17 cellular contexts compared by ENCODE assay signal in genomic region chr2:218555527-218555926, GRCh38. TPM values are rescaled to one million over a fixed set of nuclear protein-coding genes. Genes with fewer than 3 reads are reported as not detected.
A peak's percentile ranks its signal among the peaks of the same experiment; 100 is the strongest.
DNase-seq lines count a peak whose midpoint lies in the region; ATAC-seq, FAIRE-seq and TF ChIP-seq lines count a peak whose summit lies in the region.
"Had no signal": no experiment of that assay in that cellular context is flagged by ENCODE, and none has a peak within 500 bp of the region (broad histone marks: within the 10 kb centered on the region; RNA-seq: fewer than 3 reads in every experiment).

No MANE protein-coding gene starts in this region.

- H2BK15ac ChIP-seq in IMR-90 (ENCODE audit: low read depth, low read length), result no peak overlapping the region
- no peak overlapping the region for H2BK15ac ChIP-seq in H1 (ENCODE audit: low read length)

- H4K91ac ChIP-seq in IMR-90 (ENCODE audit: insufficient read depth, low read depth, low read length), result no peak overlapping the region
- no peak overlapping the region for H4K91ac ChIP-seq in H1 (replicated peaks; ENCODE audit: insufficient read length, low read length)

- H2BK120ac ChIP-seq in IMR-90 (ENCODE audit: low read depth, low read length) (no peak overlapping the region), H1 (replicated peaks; ENCODE audit: low read depth, low read length) (no peak overlapping the region)

- peaks cover 3% of the 10 kb centered on the region; the same call in 1 of the 2 replicates for H4K20me1 ChIP-seq in GM23338 (replicated peaks; ENCODE audit: insufficient read depth)
- no peaks in the 10 kb centered on the region for H4K20me1 ChIP-seq in IMR-90 (ENCODE audit: insufficient read depth, low read length)
- peaks cover 1 to 2% of the 10 kb centered on the region in 2 experiments for H4K20me1 ChIP-seq in H1 (replicated peaks in 1 of 2; ENCODE audit: control insufficient read depth in 1 of 2, insufficient read depth in 2 of 2, low read length in 2 of 2)
- H4K20me1 ChIP-seq in GM23248 (ENCODE audit: insufficient read depth), result no peaks in the 10 kb centered on the region

- no peaks in the 10 kb centered on the region for H3K9me2 ChIP-seq in GM23338 (ENCODE audit: insufficient read depth)
- H3K9me2 ChIP-seq in GM23248 (ENCODE audit: insufficient read depth), result no peaks in the 10 kb centered on the region

- peaks cover 3 to 11% of the 10 kb centered on the region in 2 experiments; a peak in 1 of 4 replicates for H3K79me1 ChIP-seq in IMR-90 (ENCODE audit: low read depth in 1 of 2, low read length in 2 of 2)
- no peaks in the 10 kb centered on the region for H3K79me1 ChIP-seq in H1 (ENCODE audit: low read depth, low read length)

- H3K56ac ChIP-seq in IMR-90 (ENCODE audit: extremely low read depth, insufficient read depth, low read length) (no peak overlapping the region), H1 (replicated peaks; ENCODE audit: insufficient read length, low read depth, low read length) (no peak overlapping the region)

- H3K27ac Mint-ChIP-seq in GM23338 (peak overlapping the region; percentile 36), memory B cell (peak overlapping the region; percentile 10)

- H3K18ac ChIP-seq in IMR-90 (ENCODE audit: low read depth, low read length) (no peak overlapping the region), H1 (ENCODE audit: extremely low read depth, low read length) (no peak overlapping the region; the same call in 1 of the 2 replicates)

- dilution Hi-C loops in IMR-90 (cut with HindIII; ENCODE audit: low sequenced_read_pairs, unreplicated experiment), result no loop called here

- H3F3A ChIP-seq in GM23338 (replicated peaks; ENCODE audit: low read depth) (no peaks in the 10 kb centered on the region; the same call in 1 of the 2 replicates), GM23248 (ENCODE audit: insufficient read depth) (peaks cover 18% of the 10 kb centered on the region)

- H3K9ac ChIP-seq in IMR-90 (ENCODE audit: low read depth, low read length), result no peak overlapping the region
- no peak overlapping the region for H3K9ac ChIP-seq in H1 (replicated peaks in 1 of 4; ENCODE audit: extremely low read depth in 1 of 4, low read depth in 3 of 4, low read length in 3 of 4)
- no peak overlapping the region for H3K9ac ChIP-seq in GM23248

- H3K27me3 Mint-ChIP-seq in GM23338 (ENCODE audit: insufficient read depth, low read depth, poor library complexity) (peaks cover 3% of the 10 kb centered on the region), memory B cell (no peaks in the 10 kb centered on the region)

- H3K79me2 ChIP-seq in GM23338 (replicated peaks; ENCODE audit: insufficient read depth), result 0 out of 2 replicates have a peak, but pooled peaks cover 7% of the 10 kb centered on the region
- 0 out of 4 replicates have a peak, but pooled peaks cover 0 to 9% of the 10 kb centered on the region in 2 experiments for H3K79me2 ChIP-seq in H1 (ENCODE audit: control insufficient read depth in 1 of 2, insufficient read depth in 2 of 2, low read length in 2 of 2)
- H3K79me2 ChIP-seq in GM23248 (ENCODE audit: insufficient read depth), result 0 out of 2 replicates have a peak, but pooled peaks cover 6% of the 10 kb centered on the region

- H3K27me3 ChIP-seq in GM23338 (ENCODE audit: insufficient read depth) (no peaks in the 10 kb centered on the region), IMR-90 (ENCODE audit: control insufficient read depth, insufficient read depth, low read length) (no peaks in the 10 kb centered on the region), H1 (replicated peaks in 1 of 4; ENCODE audit: control insufficient read depth in 3 of 4, extremely low read depth in 1 of 4, insufficient read depth in 3 of 4, low read length in 3 of 4) (no peaks in the 10 kb centered on the region), GM23248 (replicated peaks; ENCODE audit: insufficient read depth) (no peaks in the 10 kb centered on the region), adrenal gland (no peaks in the 10 kb centered on the region)
- H3K27me3 ChIP-seq: SJCRH30 had no signal

- H2BK12ac ChIP-seq in H1 (ENCODE audit: low read depth, low read length), result no peak overlapping the region

- H3K9me1 ChIP-seq in IMR-90 (ENCODE audit: insufficient read depth, low read length), result 0 out of 2 replicates have a peak, but pooled peaks cover 3% of the 10 kb centered on the region

- TF ChIP-seq CTCF in GM23338 (conservative IDR thresholded peaks at IDR 0.05; ENCODE audit: low read depth in 2 of 2), result no peak
- TF ChIP-seq CTCF in IMR-90 (conservative IDR thresholded peaks at IDR 0.05; ENCODE audit: low read depth, low read length), result no peak
- no peak for TF ChIP-seq CTCF in H1 (IDR thresholded peaks at IDR 0.05; ENCODE audit: control extremely low read depth in 1 of 3, insufficient read depth in 1 of 3, low read depth in 1 of 3, low read length in 3 of 3)
- no peak for TF ChIP-seq CTCF in adrenal gland (IDR thresholded peaks at IDR 0.05)

- H3K4me3 ChIP-seq in GM23338 (peak overlapping the region; percentile 6), IMR-90 (ENCODE audit: insufficient read depth, low read depth, low read length) (no peak overlapping the region), H1 (ENCODE audit: extremely low read depth in 1 of 4, insufficient read depth in 2 of 4, low read depth in 3 of 4, low read length in 4 of 4) (peak overlapping the region in 1 of 4 experiments; percentile 19; a peak in 1 of 8 replicates), GM23248 (no peak overlapping the region), adrenal gland (no peak overlapping the region)
- H3K4me3 ChIP-seq: SJCRH30 had no signal

- TF ChIP-seq RAD21 in IMR-90 (IDR thresholded peaks at IDR 0.05; ENCODE audit: low read length) (no peak), H1 (IDR thresholded peaks at IDR 0.05 in 1 of 2, conservative IDR thresholded peaks at IDR 0.05 in 1 of 2; ENCODE audit: low read depth in 2 of 2, low read length in 2 of 2) (no peak)

- H3K9me3 Mint-ChIP-seq in GM23338 (peaks cover 3% of the 10 kb centered on the region; the same call in 1 of the 3 replicates), memory B cell (no peaks in the 10 kb centered on the region)

- TF ChIP-seq POLR2A in IMR-90 (IDR thresholded peaks at IDR 0.05; ENCODE audit: low read depth, low read length), result no peak
- TF ChIP-seq POLR2A in H1 (IDR thresholded peaks at IDR 0.05; ENCODE audit: control extremely low read depth in 1 of 2, low read depth in 2 of 2, low read length in 2 of 2), result peak in 1 of 2 experiments; percentile 41; a peak in 1 of 3 replicates
- no peak for TF ChIP-seq POLR2A in adrenal gland (IDR thresholded peaks at IDR 0.05)

- H2AK5ac ChIP-seq in IMR-90 (ENCODE audit: low read depth, low read length), result no peak overlapping the region
- no peak overlapping the region for H2AK5ac ChIP-seq in H1 (ENCODE audit: low read depth, low read length)

- H3K27ac ChIP-seq in GM23338 (ENCODE audit: low read depth) (peak overlapping the region; percentile 6), IMR-90 (ENCODE audit: insufficient read depth, low read length) (no peak overlapping the region), H1 (ENCODE audit: low read depth, low read length) (no peak overlapping the region), GM23248 (no peak overlapping the region), adrenal gland (no peak overlapping the region)
- H3K27ac ChIP-seq: C4-2B, SJCRH30 had no signal

- intact Hi-C loops in IMR-90 (cut with micrococcal nuclease), result no loop called here
- intact Hi-C loops in adrenal gland (cut with DNase I), result no loop called here

- CTCF ChIA-PET in IMR-90 (lab: Yijun Ruan, JAX), result no interaction called here
- CTCF ChIA-PET in H1 (lab: Charles Lee; ENCODE audit: partially characterized antibody), result no interaction called here

- H3K4me1 ChIP-seq in GM23338 (ENCODE audit: insufficient read depth), result peaks cover 23% of the 10 kb centered on the region
- no peaks in the 10 kb centered on the region for H3K4me1 ChIP-seq in IMR-90 (ENCODE audit: control insufficient read depth, insufficient read depth, low read length)
- peaks cover 0 to 14% (median 0%) of the 10 kb centered on the region in 4 experiments; a peak in 3 of 7 replicates for H3K4me1 ChIP-seq in H1 (replicated peaks in 1 of 4; ENCODE audit: control insufficient read depth in 3 of 4, insufficient read depth in 4 of 4, low read length in 3 of 4)
- peaks cover 7% of the 10 kb centered on the region for H3K4me1 ChIP-seq in GM23248 (ENCODE audit: insufficient read depth)
- H3K4me1 ChIP-seq in adrenal gland (replicated peaks in 1 of 2), result peaks cover 0 to 19% of the 10 kb centered on the region in 2 donors
- H3K4me1 ChIP-seq: SJCRH30 had no signal

- peak overlapping the region; percentile 53 for H3K4me2 ChIP-seq in GM23338
- H3K4me2 ChIP-seq in IMR-90 (ENCODE audit: low read depth, low read length), result no peak overlapping the region
- peak overlapping the region; percentile 49 to 65 for H3K4me2 ChIP-seq in H1 (ENCODE audit: insufficient read depth in 1 of 2, low read depth in 2 of 2, low read length in 2 of 2)
- H3K4me2 ChIP-seq in GM23248 (ENCODE audit: unreplicated experiment), result no peak overlapping the region

- no peak overlapping the region for H2AK9ac ChIP-seq in IMR-90 (replicated peaks; ENCODE audit: low read depth, low read length, poor library complexity)

- no peak overlapping the region for H2BK20ac ChIP-seq in IMR-90 (ENCODE audit: low read depth, low read length)
- H2BK20ac ChIP-seq in H1 (ENCODE audit: low read length), result no peak overlapping the region

- peak overlapping the region; percentile 54 for H3K4me3 Mint-ChIP-seq in GM23338
- no peak overlapping the region for H3K4me3 Mint-ChIP-seq in memory B cell

- no peak overlapping the region for H4K8ac ChIP-seq in IMR-90 (ENCODE audit: low read depth in 2 of 2, low read length in 2 of 2)
- no peak overlapping the region for H4K8ac ChIP-seq in H1 (ENCODE audit: extremely low read depth, insufficient read depth, low read length)

- H2AFZ ChIP-seq in GM23338 (no peak overlapping the region), IMR-90 (replicated peaks; ENCODE audit: low read length, poor library complexity) (no peak overlapping the region), H1 (ENCODE audit: low read length) (no peak overlapping the region), GM23248 (no peak overlapping the region)

- H2BK5ac ChIP-seq in IMR-90 (ENCODE audit: low read depth, low read length, poor library complexity, severe bottlenecking) (no peak overlapping the region), H1 (ENCODE audit: low read depth, low read length) (no peak overlapping the region)

- H3K4ac ChIP-seq in IMR-90 (ENCODE audit: low read depth, low read length) (no peak overlapping the region), H1 (replicated peaks; ENCODE audit: insufficient read length, low read depth, low read length) (no peak overlapping the region)

- WGBS in IMR-90 (ENCODE audit: extremely low coverage in 2 of 2, insufficient read length in 1 of 2), 2 experiments, result 62% methylated on average over 1 of the region's 4 CpGs; no CpG with 5 or more reads in 1 of the 2 experiments
- 14% methylated on average over 4 of the region's 4 CpGs; no CpG with 5 or more reads in 1 of the 2 experiments for WGBS in H1 (ENCODE audit: extremely low coverage in 1 of 2, insufficient coverage in 1 of 2, insufficient read length in 1 of 2, insufficient replicate concordance in 2 of 2, low coverage in 1 of 2, low lambda C conversion rate in 2 of 2, missing lambda C conversion rate in 1 of 2), 2 experiments
- WGBS in GM23248 (ENCODE audit: low coverage in 1 of 2, low lambda C conversion rate in 2 of 2, missing lambda C conversion rate in 2 of 2), 2 experiments, result 92 to 95% methylated on average over 4 of the region's 4 CpGs
- WGBS in adrenal gland, 4 donors, result 88 to 92% (median 90%) methylated on average over 4 of the region's 4 CpGs

- H3K14ac ChIP-seq in IMR-90 (replicated peaks; ENCODE audit: low read depth, low read length) (no peak overlapping the region), H1 (ENCODE audit: insufficient read length) (no peak overlapping the region)

- POLR2A ChIA-PET in IMR-90 (lab: Charles Lee; ENCODE audit: unreplicated experiment), result no interaction called here
- POLR2A ChIA-PET in H1 (lab: Charles Lee; ENCODE audit: partially characterized antibody), result interaction anchor here (0.5 to 1.2 kb wide), 3 partner anchors 9 to 26 kb away, joined by 3 to 6 read pairs (median 4); partner anchors contain the start of gene USP37

- no peak for TF ChIP-seq EP300 in H1 (IDR thresholded peaks at IDR 0.05; ENCODE audit: borderline replicate concordance in 1 of 2, low read depth in 2 of 2, low read length in 2 of 2)

- no TSS peak for BruUV-seq in IMR-90 (replicated peaks; lab: Mats Ljungman, UMichigan)

- DNase-seq in GM23338 (ENCODE audit: low spot score) (peak; percentile 79), IMR-90 (no peak), H1 (ENCODE audit: low read depth in 1 of 2, low spot score in 2 of 2) (peak in 1 of 2 experiments; percentile 17), memory B cell (ENCODE audit: low spot score in 2 of 2) (no peak), GM23248 (no peak), hippocampal formation (lab: John Stamatoyannopoulos, UW) (no peak), adrenal gland (no peak)
- DNase-seq: DMS153, NCI-H1436, NCI-H2029 treated with DMSO at 0.1 percent for 48 hours, NCI-H2171 treated with DMSO at 0.1 percent for 48 hours, NCI-H748 treated with DMSO at 0.1 percent for 48 hours, PC-3, SJCRH30 had no signal

- FAIRE-seq in H1 (lab: Jason Lieb, UNC), result peak; percentile 78
- FAIRE-seq: H54 had no signal

- H3K36me3 ChIP-seq in GM23338 (ENCODE audit: insufficient read depth) (peaks cover 35% of the 10 kb centered on the region), IMR-90 (ENCODE audit: control insufficient read depth, insufficient read depth, low read length) (peaks cover 22% of the 10 kb centered on the region), H1 (ENCODE audit: control insufficient read depth in 2 of 4, insufficient read depth in 4 of 4, low read length in 3 of 4) (peaks cover 4 to 69% (median 31%) of the 10 kb centered on the region in 4 experiments; a peak in 7 of 8 replicates), GM23248 (ENCODE audit: low read depth) (peaks cover 48% of the 10 kb centered on the region), adrenal gland (replicated peaks in 1 of 2) (peaks cover 0 to 42% of the 10 kb centered on the region in 2 donors)

- no peaks in the 10 kb centered on the region; the same call in 1 of the 2 replicates for H3K23me2 ChIP-seq in H1 (ENCODE audit: low read depth, low read length)

- in situ Hi-C loops in IMR-90 (cut with MboI; ENCODE audit: low sequenced_read_pairs), result no loop called here
- in situ Hi-C loops in GM23248 (cut with MboI), result no loop called here

- H3K23ac ChIP-seq in IMR-90 (ENCODE audit: low read depth, low read length) (0 out of 2 replicates have a peak overlapping the region, but pooled peaks have one; percentile 4), H1 (ENCODE audit: insufficient read length) (no peak overlapping the region)

- H3K36me3 Mint-ChIP-seq in GM23338 (ENCODE audit: low read depth) (peaks cover 68% of the 10 kb centered on the region), memory B cell (peaks cover 24% of the 10 kb centered on the region)

- peak; percentile 100 for ATAC-seq in GM23338
- ATAC-seq in IMR-90 (ENCODE audit: low read depth), result no peak
- no peak for ATAC-seq in memory B cell (ENCODE audit: low read depth)
- ATAC-seq in HG03280 (IDR thresholded peaks at IDR 0.05; ENCODE audit: unreplicated experiment), result no peak
- ATAC-seq: PC-3 had no signal

- H3K9me3 ChIP-seq in IMR-90 (ENCODE audit: control insufficient read depth, insufficient read depth, low read length) (no peaks in the 10 kb centered on the region), H1 (ENCODE audit: insufficient read depth in 2 of 2, low read depth in 1 of 2, low read length in 1 of 2) (no peaks in the 10 kb centered on the region), GM23248 (ENCODE audit: low read depth) (no peaks in the 10 kb centered on the region), adrenal gland (replicated peaks in 1 of 3) (no peaks in the 10 kb centered on the region)
- H3K9me3 ChIP-seq: SJCRH30 had no signal

- H4K5ac ChIP-seq in IMR-90 (ENCODE audit: low read depth, low read length), result no peak overlapping the region
- H4K5ac ChIP-seq in H1 (ENCODE audit: insufficient read length, low read depth, low read length), result peak overlapping the region; percentile 99

- H3K4me1 Mint-ChIP-seq in GM23338 (peaks cover 17% of the 10 kb centered on the region), memory B cell (peaks cover 5% of the 10 kb centered on the region)

RNA-seq across cellular contexts. Expression of gene USP37, which starts 12.6 kb away (rescaled TPM):
- total RNA-seq in GM23338 (2014; rRNA removed; shearing (Covaris generic)), result 18.7 and 21.0 TPM in 2 replicates
- 7.4 and 8.2 TPM in 2 replicates for polyA plus RNA-seq in GM23338 (2016; fragmentation: Nextera tagmentation; extraction: Ambion mirVana)
- total RNA-seq in IMR-90 (2012; rRNA removed), result 6.5 and 7.5 TPM in 2 replicates
- polyA plus RNA-seq in IMR-90 (2012; rRNA removed), result 1.2 and 1.6 TPM in 2 replicates
- polyA plus RNA-seq in IMR-90 (2012; cell fraction: cytosol; rRNA removed), result 0.25 and 0.26 TPM in 2 replicates
- 0.30 and 3.2 TPM in 2 replicates for polyA plus RNA-seq in IMR-90 (2012; cell fraction: nucleus; rRNA removed; ENCODE audit: low replicate concordance)
- 22.3 and 29.1 TPM in 2 replicates for total RNA-seq in H1 (2021; fragmentation: NEBNext Ultra II Directional; extraction: Animal tissue kit (Norgen Biotek cat#: 25700))
- polyA plus RNA-seq in H1 (2011; rRNA removed), result 1.9 and 3.8 TPM in 2 replicates
- polyA plus RNA-seq in H1 (2011; cell fraction: cytosol; rRNA removed), result 4.8 TPM
- 4.2 TPM for polyA plus RNA-seq in H1 (2011; cell fraction: nucleus; rRNA removed)
- polyA plus RNA-seq in H1 (2012, experiment 1 of 2), result 4.3 to 10.0 TPM (median 6.6 TPM) in 4 replicates
- polyA plus RNA-seq in H1 (2012, experiment 2 of 2), result 0.80 TPM
- 9.1 TPM for polyA plus RNA-seq in H1 (2013, experiment 1 of 2)
- polyA plus RNA-seq in H1 (2013, experiment 2 of 2), result 8.6 TPM
- 21.9 and 30.4 TPM in 2 replicates for polyA minus RNA-seq in H1 (2011; rRNA and poly(A)+ RNA removed)
- 14.7 TPM for polyA minus RNA-seq in H1 (2011; cell fraction: cytosol; rRNA and poly(A)+ RNA removed)
- polyA minus RNA-seq in H1 (2011; cell fraction: nucleus; rRNA and poly(A)+ RNA removed), result 35.5 TPM
- total RNA-seq in GM23248 (2014; rRNA removed; shearing (Covaris generic)), result 6.6 and 6.7 TPM in 2 replicates
- polyA plus RNA-seq in GM23248 (2016; fragmentation: Nextera tagmentation; extraction: Ambion mirVana), result 5.0 and 5.1 TPM in 2 replicates
- 10 to 100 TPM in 6 of 8 donors, 1 to 10 TPM in 2; 4.8 to 30.7 (median 13.8) TPM for total RNA-seq in adrenal gland
- polyA plus RNA-seq in adrenal gland, result 1 to 10 TPM; 2.5 to 8.3 (median 3.3) TPM

RNA-seq across cellular contexts. Expression of gene CNOT9, which starts 13.1 kb away (rescaled TPM):
- total RNA-seq in GM23338 (2014; rRNA removed; shearing (Covaris generic)), result 93.9 and 132 TPM in 2 replicates
- polyA plus RNA-seq in GM23338 (2016; fragmentation: Nextera tagmentation; extraction: Ambion mirVana) (51.8 and 55.3 TPM in 2 replicates), IMR-90 (2012; rRNA removed) (33.1 and 35.2 TPM in 2 replicates), H1 (2011; rRNA removed) (64.3 and 79.3 TPM in 2 replicates), GM23248 (2016; fragmentation: Nextera tagmentation; extraction: Ambion mirVana) (32.3 and 34.8 TPM in 2 replicates), adrenal gland (10 to 100 TPM; 20.4 to 47.7 (median 22.8) TPM)
- total RNA-seq in IMR-90 (2012; rRNA removed) (70.5 and 71.0 TPM in 2 replicates), adrenal gland (10 to 100 TPM; 28.6 to 51.3 (median 38.5) TPM)
- polyA plus RNA-seq in IMR-90 (2012; cell fraction: cytosol; rRNA removed), result 18.7 and 26.1 TPM in 2 replicates
- 32.9 and 63.7 TPM in 2 replicates for polyA plus RNA-seq in IMR-90 (2012; cell fraction: nucleus; rRNA removed; ENCODE audit: low replicate concordance)
- 78.1 and 81.2 TPM in 2 replicates for total RNA-seq in H1 (2021; fragmentation: NEBNext Ultra II Directional; extraction: Animal tissue kit (Norgen Biotek cat#: 25700))
- polyA plus RNA-seq in H1 (2011; cell fraction: cytosol; rRNA removed), result 62.1 TPM
- polyA plus RNA-seq in H1 (2011; cell fraction: nucleus; rRNA removed), result 66.0 TPM
- polyA plus RNA-seq in H1 (2012, experiment 1 of 2), result 54.7 to 64.3 TPM (median 60.5 TPM) in 4 replicates
- 32.4 TPM for polyA plus RNA-seq in H1 (2012, experiment 2 of 2)
- 51.5 TPM for polyA plus RNA-seq in H1 (2013, experiment 1 of 2)
- 50.8 TPM for polyA plus RNA-seq in H1 (2013, experiment 2 of 2)
- 169 and 221 TPM in 2 replicates for polyA minus RNA-seq in H1 (2011; rRNA and poly(A)+ RNA removed)
- 94.4 TPM for polyA minus RNA-seq in H1 (2011; cell fraction: cytosol; rRNA and poly(A)+ RNA removed)
- 74.1 TPM for polyA minus RNA-seq in H1 (2011; cell fraction: nucleus; rRNA and poly(A)+ RNA removed)
- 65.8 and 84.2 TPM in 2 replicates for total RNA-seq in GM23248 (2014; rRNA removed; shearing (Covaris generic))

RNA-seq across cellular contexts. Expression of gene PLCD4, which starts 52.2 kb away (rescaled TPM):
- 0.80 TPM in 1 of 2 replicates, not detected in the other for total RNA-seq in GM23338 (2014; rRNA removed; shearing (Covaris generic))
- polyA plus RNA-seq in GM23338 (2016; fragmentation: Nextera tagmentation; extraction: Ambion mirVana) (1.3 and 1.7 TPM in 2 replicates), IMR-90 (2012; rRNA removed) (1.5 and 1.9 TPM in 2 replicates), H1 (2011; rRNA removed) (0.16 and 0.21 TPM in 2 replicates), GM23248 (2016; fragmentation: Nextera tagmentation; extraction: Ambion mirVana) (1.6 TPM in 2 replicates), adrenal gland (10 to 100 TPM in 1 of 3 donors, 1 to 10 TPM in 2; 4.5 to 23.2 (median 5.5) TPM)
- total RNA-seq in IMR-90 (2012; rRNA removed) (1.4 and 2.0 TPM in 2 replicates), adrenal gland (1 to 10 TPM in 5 of 8 donors, under 1 TPM in 3; 0.72 to 5.8 (median 1.3) TPM)
- polyA plus RNA-seq in IMR-90 (2012; cell fraction: cytosol; rRNA removed), result 1.2 and 1.3 TPM in 2 replicates
- 7.4 and 15.7 TPM in 2 replicates for polyA plus RNA-seq in IMR-90 (2012; cell fraction: nucleus; rRNA removed; ENCODE audit: low replicate concordance)
- total RNA-seq in H1 (2021; fragmentation: NEBNext Ultra II Directional; extraction: Animal tissue kit (Norgen Biotek cat#: 25700)), result 0.50 and 0.61 TPM in 2 replicates
- polyA plus RNA-seq in H1 (2011; cell fraction: cytosol; rRNA removed), result 0.08 TPM
- polyA plus RNA-seq in H1 (2011; cell fraction: nucleus; rRNA removed), result 0.94 TPM
- 1.6 to 2.9 TPM (median 2.4 TPM) in 4 replicates for polyA plus RNA-seq in H1 (2012, experiment 1 of 2)
- 0.56 TPM for polyA plus RNA-seq in H1 (2012, experiment 2 of 2)
- polyA plus RNA-seq in H1 (2013, experiment 1 of 2), result 0.16 TPM
- polyA plus RNA-seq in H1 (2013, experiment 2 of 2), result 0.17 TPM
- polyA minus RNA-seq in H1 (2011; rRNA and poly(A)+ RNA removed), result 0.34 and 0.69 TPM in 2 replicates
- polyA minus RNA-seq in H1 (2011; cell fraction: cytosol; rRNA and poly(A)+ RNA removed), result not detected
- polyA minus RNA-seq in H1 (2011; cell fraction: nucleus; rRNA and poly(A)+ RNA removed), result 0.40 TPM
- 0.51 and 1.3 TPM in 2 replicates for total RNA-seq in GM23248 (2014; rRNA removed; shearing (Covaris generic))

Comparison
In these comparisons a context has a peak if more than half of its experiments do, and no peak if none do; other contexts are left out.
1. H3K4me2 ChIP-seq: peak in GM23338 (single experiment) and H1 (2 of 2); none in IMR-90 (single experiment) and GM23248 (single experiment).